ENCODE assay signal across 31 cellular contexts in genomic region chr4:100780126-100780525, GRCh38.
"Had no signal": no experiment of that assay in that cellular context is flagged by ENCODE, and none has a peak within 500 bp of the region (broad histone marks: within the 10 kb centered on the region; RNA-seq: fewer than 3 reads in every experiment).

No MANE protein-coding gene starts in this region.

- ATAC-seq: activated CD4-positive, alpha-beta T cell treated with anti-CD3 and anti-CD28 coated beads for 36 hours; activated CD8-positive, alpha-beta memory T cell treated with anti-CD3 and anti-CD28 coated beads, Interleukin-2, amount 10 ng/mL, durations not matched to agents 7 days and 5 days; activated CD8-positive, alpha-beta T cell treated with anti-CD3 and anti-CD28 coated beads, Interleukin-2, amount 10 ng/mL, durations not matched to agents 7 days and 5 days; activated naive CD4-positive, alpha-beta T cell treated with anti-CD3 and anti-CD28 coated beads, Interleukin-2, amount 50 U/mL, for 72 hours; esophagus mucosa; T-helper 17 cell had no signal

- H3K27ac ChIP-seq: brain microvascular endothelial cell, coronary artery, dorsolateral prefrontal cortex had no signal

- FAIRE-seq: astrocyte, bronchial epithelial cell, frontal cortex had no signal

- H3K27me3 ChIP-seq: brain microvascular endothelial cell, dorsolateral prefrontal cortex had no signal

- H3K36me3 ChIP-seq: brain microvascular endothelial cell had no signal

- H3K27ac Mint-ChIP-seq: activated CD4-positive, alpha-beta memory T cell treated with anti-CD3 and anti-CD28 coated beads for 36 hours; activated CD4-positive, alpha-beta T cell treated with anti-CD3 and anti-CD28 coated beads for 36 hours; activated CD4-positive, alpha-beta T cell treated with anti-CD3 and anti-CD28 coated beads, Interleukin-2, amount 10 ng/mL, durations not matched to agents 24 days and 14 days; activated CD8-positive, alpha-beta memory T cell treated with anti-CD3 and anti-CD28 coated beads, Interleukin-2, amount 10 ng/mL, durations not matched to agents 7 days and 5 days; activated CD8-positive, alpha-beta T cell treated with anti-CD3 and anti-CD28 coated beads, Interleukin-2, amount 10 ng/mL, durations not matched to agents 7 days and 5 days; activated naive CD4-positive, alpha-beta T cell treated with anti-CD3 and anti-CD28 coated beads, Interleukin-2, amount 10 ng/mL, durations not matched to agents 7 days and 5 days; activated naive CD4-positive, alpha-beta T cell treated with anti-CD3 and anti-CD28 coated beads, Interleukin-2, amount 50 U/mL, for 72 hours; activated naive CD8-positive, alpha-beta T cell treated with anti-CD3 and anti-CD28 coated beads, Interleukin-2, amount 10 ng/mL, durations not matched to agents 7 days and 5 days; dendritic cell treated with granulocyte-macrophage colony-stimulating factor and Interleukin-4, amounts not matched to agents 40 ng/mL and 50 ng/mL, for 4 days; endodermal cell; T-helper 17 cell; T-helper 2 cell treated with Interferon-gamma antibody and Interleukin-4, amounts not matched to agents 5 μg/mL and 100 μg/mL, for 36 hours had no signal

- DNase-seq: activated CD4-positive, alpha-beta memory T cell treated with anti-CD3 and anti-CD28 coated beads for 36 hours; activated CD4-positive, alpha-beta T cell treated with anti-CD3 and anti-CD28 coated beads for 36 hours; activated CD4-positive, alpha-beta T cell treated with anti-CD3 and anti-CD28 coated beads, Interleukin-2, amount 10 ng/mL, durations not matched to agents 24 days and 14 days; activated CD4-positive, CD25-positive, alpha-beta regulatory T cell; activated CD4-positive, CD25-positive, alpha-beta regulatory T cell treated with anti-CD3 and anti-CD28 coated beads, Interleukin-2, amount 50 U/mL, for 72 hours; activated CD8-positive, alpha-beta memory T cell treated with anti-CD3 and anti-CD28 coated beads, Interleukin-2, amount 10 ng/mL, durations not matched to agents 7 days and 5 days; activated CD8-positive, alpha-beta memory T cell treated with anti-CD3 and anti-CD28 coated beads, Interleukin-2, amount 50 U/mL, for 4 hours; activated CD8-positive, alpha-beta T cell treated with anti-CD3 and anti-CD28 coated beads, Interleukin-2, amount 10 ng/mL, durations not matched to agents 7 days and 5 days; activated gamma-delta T cell; activated naive CD4-positive, alpha-beta T cell; activated naive CD4-positive, alpha-beta T cell treated with anti-CD3 and anti-CD28 coated beads, Interleukin-2, amount 10 ng/mL, durations not matched to agents 7 days and 5 days; activated naive CD8-positive, alpha-beta T cell treated with anti-CD3 and anti-CD28 coated beads, Interleukin-2, amount 10 ng/mL, durations not matched to agents 7 days and 5 days; activated T-cell treated with anti-CD3 and anti-CD28 coated beads, Interleukin-2, amount 50 U/mL, for 1 hour; activated T-cell treated with anti-CD3 and anti-CD28 coated beads, Interleukin-2, amount 50 U/mL, for 48 hours; brain microvascular endothelial cell; dorsolateral prefrontal cortex; effector memory CD4-positive, alpha-beta T cell; endodermal cell; foreskin fibroblast; head of caudate nucleus; T-helper 17 cell; T1000 had no signal

- H3K27me3 Mint-ChIP-seq: activated CD8-positive, alpha-beta memory T cell treated with anti-CD3 and anti-CD28 coated beads, Interleukin-2, amount 10 ng/mL, durations not matched to agents 7 days and 5 days; activated naive CD4-positive, alpha-beta T cell treated with anti-CD3 and anti-CD28 coated beads, Interleukin-2, amount 10 ng/mL, durations not matched to agents 7 days and 5 days; activated naive CD8-positive, alpha-beta T cell treated with anti-CD3 and anti-CD28 coated beads, Interleukin-2, amount 10 ng/mL, durations not matched to agents 7 days and 5 days; dendritic cell treated with granulocyte-macrophage colony-stimulating factor and Interleukin-4, amounts not matched to agents 40 ng/mL and 50 ng/mL, for 4 days; T-helper 17 cell had no signal

- H3K36me3 Mint-ChIP-seq: activated CD8-positive, alpha-beta memory T cell treated with anti-CD3 and anti-CD28 coated beads, Interleukin-2, amount 10 ng/mL, durations not matched to agents 7 days and 5 days; activated naive CD4-positive, alpha-beta T cell treated with anti-CD3 and anti-CD28 coated beads, Interleukin-2, amount 10 ng/mL, durations not matched to agents 7 days and 5 days; activated naive CD8-positive, alpha-beta T cell treated with anti-CD3 and anti-CD28 coated beads, Interleukin-2, amount 10 ng/mL, durations not matched to agents 7 days and 5 days had no signal

- H3K4me3 Mint-ChIP-seq: activated CD4-positive, alpha-beta memory T cell treated with anti-CD3 and anti-CD28 coated beads for 36 hours; activated CD4-positive, alpha-beta T cell treated with anti-CD3 and anti-CD28 coated beads for 36 hours; activated CD4-positive, alpha-beta T cell treated with anti-CD3 and anti-CD28 coated beads, Interleukin-2, amount 10 ng/mL, durations not matched to agents 24 days and 14 days; activated CD8-positive, alpha-beta memory T cell treated with anti-CD3 and anti-CD28 coated beads, Interleukin-2, amount 10 ng/mL, durations not matched to agents 7 days and 5 days; activated CD8-positive, alpha-beta T cell treated with anti-CD3 and anti-CD28 coated beads, Interleukin-2, amount 10 ng/mL, durations not matched to agents 7 days and 5 days; activated naive CD4-positive, alpha-beta T cell treated with anti-CD3 and anti-CD28 coated beads, Interleukin-2, amount 10 ng/mL, durations not matched to agents 7 days and 5 days; activated naive CD8-positive, alpha-beta T cell treated with anti-CD3 and anti-CD28 coated beads, Interleukin-2, amount 10 ng/mL, durations not matched to agents 7 days and 5 days; central memory CD8-positive, alpha-beta T cell; dendritic cell treated with granulocyte-macrophage colony-stimulating factor and Interleukin-4, amounts not matched to agents 40 ng/mL and 50 ng/mL, for 4 days; endodermal cell; T-helper 17 cell; T-helper 2 cell treated with Interferon-gamma antibody and Interleukin-4, amounts not matched to agents 5 μg/mL and 100 μg/mL, for 36 hours had no signal

- H3K4me3 ChIP-seq: coronary artery, dorsolateral prefrontal cortex had no signal

- H3K4me1 Mint-ChIP-seq: activated CD4-positive, alpha-beta T cell treated with anti-CD3 and anti-CD28 coated beads for 36 hours; activated CD4-positive, alpha-beta T cell treated with anti-CD3 and anti-CD28 coated beads, Interleukin-2, amount 10 ng/mL, durations not matched to agents 24 days and 14 days; activated CD8-positive, alpha-beta memory T cell treated with anti-CD3 and anti-CD28 coated beads, Interleukin-2, amount 10 ng/mL, durations not matched to agents 7 days and 5 days; activated naive CD4-positive, alpha-beta T cell treated with anti-CD3 and anti-CD28 coated beads, Interleukin-2, amount 10 ng/mL, durations not matched to agents 7 days and 5 days; activated naive CD8-positive, alpha-beta T cell treated with anti-CD3 and anti-CD28 coated beads, Interleukin-2, amount 10 ng/mL, durations not matched to agents 7 days and 5 days; central memory CD8-positive, alpha-beta T cell; endodermal cell; T-helper 17 cell had no signal
